Comparison of ENCODE assay signal across 1 cellular context in genomic region chr3:158773845-158774542, GRCh38.
TF ChIP-seq lines count a peak whose summit lies in the region.

No MANE protein-coding gene starts in this region.

TF ChIP-seq in K562, 482 proteins besides CTCF, POLR2A, EP300 and RAD21:
- no peak for TF ChIP-seq ZNF79 (CRISPR knock-in tag; IDR thresholded peaks at IDR 0.05; ENCODE audit: low read depth)
- TF ChIP-seq PKNOX1 (IDR thresholded peaks at IDR 0.05), result no peak
- TF ChIP-seq ZNF124 (CRISPR knock-in tag; IDR thresholded peaks at IDR 0.05), result no peak
- TF ChIP-seq YBX1 (IDR thresholded peaks at IDR 0.05), result no peak
- no peak for TF ChIP-seq CAMTA2 (CRISPR knock-in tag; conservative IDR thresholded peaks at IDR 0.05)
- TF ChIP-seq POLR2H (tag; IDR thresholded peaks at IDR 0.05; ENCODE audit: low read depth), result no peak
- TF ChIP-seq EGR1 (conservative IDR thresholded peaks at IDR 0.05), result no peak
- no peak for TF ChIP-seq ZNF134 (CRISPR knock-in tag; conservative IDR thresholded peaks at IDR 0.05)
- TF ChIP-seq RUNX1 (IDR thresholded peaks at IDR 0.05; ENCODE audit: low read depth), result no peak
- no peak for TF ChIP-seq ZNF76 (CRISPR knock-in tag; IDR thresholded peaks at IDR 0.05; ENCODE audit: borderline replicate concordance)
- no peak for TF ChIP-seq BDP1 (IDR thresholded peaks at IDR 0.05; ENCODE audit: insufficient read depth, insufficient read length)
- no peak for TF ChIP-seq HMGN3 (IDR thresholded peaks at IDR 0.05; ENCODE audit: borderline replicate concordance, extremely low read depth, insufficient read length, low read depth, low read length)
- TF ChIP-seq ELK1 (CRISPR knock-in tag; IDR thresholded peaks at IDR 0.05), result no peak
- TF ChIP-seq SIX5 (IDR thresholded peaks at IDR 0.05; ENCODE audit: borderline replicate concordance in 1 of 2, insufficient read depth in 1 of 2, low read depth in 1 of 2, low read length in 2 of 2), result no peak
- TF ChIP-seq REST (CRISPR knock-in tag; IDR thresholded peaks at IDR 0.05; ENCODE audit: low read depth), result no peak
- TF ChIP-seq STAT6 (CRISPR knock-in tag; IDR thresholded peaks at IDR 0.05), result no peak
